8 cellular contexts compared by ENCODE assay signal in the genomic region with DNA sequence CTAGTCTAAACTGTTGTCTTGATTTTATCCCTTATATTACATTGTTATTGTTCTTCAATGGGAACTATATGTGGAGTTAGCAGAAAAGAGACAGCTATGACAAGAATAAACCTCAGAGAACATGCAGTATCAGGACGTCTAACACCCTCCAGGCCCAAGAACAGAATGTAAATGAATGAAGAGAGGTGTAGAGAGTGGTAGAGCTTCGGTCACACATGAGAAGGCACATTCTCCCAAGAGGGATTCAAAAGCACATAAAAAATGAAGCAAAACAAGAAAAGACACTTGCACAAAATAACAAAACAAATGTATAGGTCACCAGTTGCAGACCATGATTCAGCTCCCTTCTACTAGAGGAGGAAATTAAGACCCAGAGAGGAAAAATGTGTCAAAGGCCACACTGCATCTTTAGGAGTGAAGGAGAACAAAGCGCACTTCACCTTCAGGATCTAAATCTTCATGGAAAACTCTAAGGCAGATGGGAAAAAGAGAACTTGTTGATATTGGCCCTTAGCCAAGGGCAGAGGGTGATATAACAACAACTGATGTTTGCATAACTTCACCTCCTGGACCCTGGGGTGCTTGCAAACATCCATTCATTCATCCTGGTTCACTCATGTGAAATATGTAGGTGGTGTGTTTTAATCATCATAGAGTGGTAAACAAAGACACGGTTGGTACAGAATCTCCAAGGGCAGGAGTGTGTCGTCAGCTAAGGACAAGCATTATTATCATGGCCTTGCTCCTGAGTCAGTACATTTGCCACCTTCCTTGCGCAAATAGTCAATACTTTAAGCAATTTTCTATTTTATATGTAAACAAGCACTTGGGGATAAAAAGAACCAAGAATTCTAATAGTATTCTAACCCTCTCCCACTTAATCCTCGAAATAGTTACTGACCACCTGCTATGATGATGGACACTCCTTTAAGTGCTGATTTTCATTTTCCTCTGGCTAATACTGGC. TPM values are rescaled to one million over a fixed set of nuclear protein-coding genes. Genes with fewer than 3 reads are reported as not detected.
DNase-seq lines count a peak whose midpoint lies in the region; ATAC-seq and TF ChIP-seq lines count a peak whose summit lies in the region.

No MANE protein-coding gene starts in this region.

- H3K4me1 ChIP-seq in effector memory CD4-positive, alpha-beta T cell (ENCODE audit: control insufficient read depth, insufficient read depth, low read length, poor library complexity, severe bottlenecking), result peaks cover 9% of the 10 kb centered on the region
- H3K4me1 ChIP-seq in right atrium auricular region (no peaks in the 10 kb centered on the region), heart left ventricle (peaks cover 0 to 30% (median 0%) of the 10 kb centered on the region in 12 donors)

- no peak overlapping the region for H3K27ac ChIP-seq in effector memory CD4-positive, alpha-beta T cell (ENCODE audit: insufficient read depth, low read length, poor library complexity, severe bottlenecking)
- no peak overlapping the region for H3K27ac ChIP-seq in right atrium auricular region
- peak overlapping the region in 1 of 12 donors; percentile 76 for H3K27ac ChIP-seq in heart left ventricle

- no peaks in the 10 kb centered on the region for H3K9me3 ChIP-seq in MG63
- no peaks in the 10 kb centered on the region for H3K9me3 ChIP-seq in effector memory CD4-positive, alpha-beta T cell (ENCODE audit: control insufficient read depth, low read length)
- H3K9me3 ChIP-seq in right atrium auricular region, result no peaks in the 10 kb centered on the region
- no peaks in the 10 kb centered on the region for H3K9me3 ChIP-seq in heart left ventricle

- TF ChIP-seq CTCF in cardiac fibroblast (IDR thresholded peaks at IDR 0.05; ENCODE audit: low read depth, low read length) (no peak), right atrium auricular region (IDR thresholded peaks at IDR 0.05) (no peak), heart left ventricle (IDR thresholded peaks at IDR 0.05) (no peak)

- WGBS in heart left ventricle, 4 donors, result 70 to 75% (median 72%) methylated on average over 7 of the region's 7 CpGs

- intact Hi-C loops in heart left ventricle (cut with DNase I), result no loop called here

- H3K27me3 ChIP-seq in MG63, result no peaks in the 10 kb centered on the region
- no peaks in the 10 kb centered on the region for H3K27me3 ChIP-seq in effector memory CD4-positive, alpha-beta T cell (replicated peaks; ENCODE audit: control insufficient read depth, insufficient read depth, low read length, poor library complexity, severe bottlenecking)
- H3K27me3 ChIP-seq in right atrium auricular region, result no peaks in the 10 kb centered on the region
- no peaks in the 10 kb centered on the region for H3K27me3 ChIP-seq in heart left ventricle

- no peak for TF ChIP-seq POLR2A in heart left ventricle (IDR thresholded peaks at IDR 0.05)

- H3K36me3 ChIP-seq in MG63, result no peaks in the 10 kb centered on the region
- no peaks in the 10 kb centered on the region for H3K36me3 ChIP-seq in effector memory CD4-positive, alpha-beta T cell (ENCODE audit: control insufficient read depth, insufficient read depth, low read length)
- no peaks in the 10 kb centered on the region for H3K36me3 ChIP-seq in right atrium auricular region
- no peaks in the 10 kb centered on the region for H3K36me3 ChIP-seq in heart left ventricle

- peak; percentile 56 for ATAC-seq in GM21786 (IDR thresholded peaks at IDR 0.05; ENCODE audit: unreplicated experiment)
- no peak for ATAC-seq in heart left ventricle

- DNase-seq in COR-L47 (lab: John Stamatoyannopoulos, UW) (peak; percentile 64), NCI-H1105 (lab: John Stamatoyannopoulos, UW) (peak; percentile 46), cardiac fibroblast (ENCODE audit: low read depth in 2 of 2) (peak; percentile 34 to 65), MG63 (no peak), right atrium auricular region (ENCODE audit: low spot score) (no peak), heart left ventricle (no peak)
- no peak for DNase-seq in effector memory CD4-positive, alpha-beta T cell

- H3K4me3 ChIP-seq in cardiac fibroblast (replicated peaks in 1 of 2; ENCODE audit: low read depth in 2 of 2, low read length in 2 of 2) (no peak overlapping the region), MG63 (no peak overlapping the region), right atrium auricular region (no peak overlapping the region), heart left ventricle (no peak overlapping the region)
- H3K4me3 ChIP-seq in effector memory CD4-positive, alpha-beta T cell (ENCODE audit: insufficient read depth, low read depth, low read length, poor library complexity, severe bottlenecking), result no peak overlapping the region

RNA-seq across cellular contexts. Expression of gene NEK10, which starts 8.8 kb away (rescaled TPM):
- total RNA-seq in MG63 (2014; rRNA removed; shearing (Covaris generic); ENCODE audit: low replicate concordance), result 4.1 and 4.7 TPM in 2 replicates
- total RNA-seq in right atrium auricular region (10 to 100 TPM; 10.3 to 18.3 TPM), heart left ventricle (10 to 100 TPM in 3 of 9 donors, 1 to 10 TPM in 6; 3.4 to 22.5 (median 8.5) TPM)
- 1 to 10 TPM in 1 of 2 donors, under 1 TPM in 1; 0.72 to 3.1 TPM for polyA plus RNA-seq in heart left ventricle

Comparison
In these comparisons a context has a peak if more than half of its experiments do, and no peak if none do; other contexts are left out.
1. DNase-seq: peak in COR-L47 (single experiment), NCI-H1105 (single experiment) and cardiac fibroblast (2 of 2); none in MG63 (single experiment), effector memory CD4-positive, alpha-beta T cell (0 of 3), right atrium auricular region (single experiment) and heart left ventricle (0 of 5).